In the genomic region with DNA sequence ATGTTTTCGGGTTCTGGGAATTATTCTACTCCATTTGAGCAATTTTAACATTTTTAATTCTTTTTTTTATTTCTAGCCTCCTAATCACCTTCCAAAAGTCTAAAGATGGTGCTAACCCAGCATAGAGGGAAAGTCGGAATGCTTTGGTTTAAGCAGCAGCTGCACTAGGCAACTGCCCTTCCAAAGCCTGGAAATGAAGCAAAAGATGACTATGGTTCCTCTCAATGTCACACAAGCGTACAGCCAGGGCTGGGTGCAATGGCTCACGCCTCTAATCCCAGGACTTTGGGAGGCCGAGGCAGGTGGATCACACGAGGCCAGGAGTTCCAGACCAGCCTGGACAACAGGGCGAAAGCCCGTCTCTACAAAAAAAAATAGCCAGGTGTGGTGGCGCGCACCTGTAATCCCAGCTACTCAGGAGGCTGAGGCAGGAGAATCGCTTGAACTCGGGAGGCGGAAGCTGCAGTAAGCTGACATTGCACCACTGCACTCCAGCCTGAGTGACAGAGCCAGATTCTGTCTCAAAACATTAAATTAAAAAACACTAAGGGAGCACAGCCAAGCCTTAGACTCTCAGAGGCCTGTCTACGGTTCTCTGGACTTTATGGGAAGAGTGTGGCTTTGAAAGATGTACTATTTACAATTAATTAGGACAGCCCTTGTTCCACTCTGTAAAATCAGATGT, we compare ENCODE assay signal across 16 cellular contexts. TPM values are rescaled to one million over a fixed set of nuclear protein-coding genes. Genes with fewer than 3 reads are reported as not detected.
DNase-seq lines count a peak whose midpoint lies in the region; ATAC-seq and TF ChIP-seq lines count a peak whose summit lies in the region.
"Had no signal": no experiment of that assay in that cellular context is flagged by ENCODE, and none has a peak within 500 bp of the region (broad histone marks: within the 10 kb centered on the region; RNA-seq: fewer than 3 reads in every experiment).

No MANE protein-coding gene starts in this region.

- CTCF ChIA-PET in activated CD8-positive, alpha-beta T cell treated with anti-CD3 and anti-CD28 coated beads, Interleukin-2, amount 10 ng/mL, durations not matched to agents 7 days and 5 days (lab: Charles Lee): interaction anchor here (1.1 to 3.2 kb wide), 3 partner anchors 71 to 200 kb away, joined by 4 to 20 read pairs (median 12); a partner anchor contains a TSS
- CTCF ChIA-PET in activated CD8-positive, alpha-beta T cell treated with anti-CD3 and anti-CD28 coated beads for 36 hours (lab: Charles Lee): interaction anchor here (1.0 to 1.2 kb wide), 3 partner anchors 9 to 126 kb away, joined by 3 to 5 read pairs (median 3); no protein-coding TSS in a partner anchor
- CTCF ChIA-PET in activated B cell treated with CpG ODN at 0.5 μM for 24 hours (lab: Charles Lee): interaction anchor here (0.7 to 1.1 kb wide), 2 partner anchors 71 to 128 kb away, joined by 3 read pairs; no protein-coding TSS in a partner anchor

- no peak for TF ChIP-seq CTCF in activated CD8-positive, alpha-beta T cell treated with anti-CD3 and anti-CD28 coated beads for 36 hours (IDR thresholded peaks at IDR 0.05)
- no peak for TF ChIP-seq CTCF in activated B cell treated with CpG ODN at 0.5 μM for 24 hours (IDR thresholded peaks at IDR 0.05)
- no peak for TF ChIP-seq CTCF in lower lobe of right lung (IDR thresholded peaks at IDR 0.05)
- no peak for TF ChIP-seq CTCF in GM23338 (conservative IDR thresholded peaks at IDR 0.05; ENCODE audit: low read depth in 2 of 2)

- peaks cover 78% of the 10 kb centered on the region for H3K4me1 ChIP-seq in lower lobe of right lung
- H3K4me1 ChIP-seq in stomach smooth muscle (ENCODE audit: control insufficient read depth, insufficient read depth, low read length): peaks cover 85% of the 10 kb centered on the region
- peaks cover 4% of the 10 kb centered on the region; the same call in 1 of the 2 replicates for H3K4me1 ChIP-seq in GM23338 (ENCODE audit: insufficient read depth)
- H3K4me1 ChIP-seq: parathyroid adenoma had no signal

- H3K36me3 Mint-ChIP-seq in activated CD8-positive, alpha-beta T cell treated with anti-CD3 and anti-CD28 coated beads, Interleukin-2, amount 10 ng/mL, durations not matched to agents 7 days and 5 days (ENCODE audit: low read depth): peaks cover 59% of the 10 kb centered on the region
- H3K36me3 Mint-ChIP-seq in activated CD8-positive, alpha-beta T cell treated with anti-CD3 and anti-CD28 coated beads for 36 hours (ENCODE audit: low read depth): no peaks in the 10 kb centered on the region
- peaks cover 52% of the 10 kb centered on the region for H3K36me3 Mint-ChIP-seq in activated B cell treated with CpG ODN at 0.5 μM for 24 hours (ENCODE audit: low read depth)
- H3K36me3 Mint-ChIP-seq in GM23338 (ENCODE audit: low read depth): no peaks in the 10 kb centered on the region

- no peaks in the 10 kb centered on the region for H3K9me3 Mint-ChIP-seq in activated CD8-positive, alpha-beta T cell treated with anti-CD3 and anti-CD28 coated beads, Interleukin-2, amount 10 ng/mL, durations not matched to agents 7 days and 5 days (ENCODE audit: insufficient read depth)
- H3K9me3 Mint-ChIP-seq in activated CD8-positive, alpha-beta T cell treated with anti-CD3 and anti-CD28 coated beads for 36 hours: no peaks in the 10 kb centered on the region
- H3K9me3 Mint-ChIP-seq in activated B cell treated with CpG ODN at 0.5 μM for 24 hours (no peaks in the 10 kb centered on the region), GM23338 (no peaks in the 10 kb centered on the region)
- H3K9me3 Mint-ChIP-seq: activated naive CD8-positive, alpha-beta T cell treated with anti-CD3 and anti-CD28 coated beads, Interleukin-2, amount 10 ng/mL, durations not matched to agents 7 days and 5 days had no signal

- no peaks in the 10 kb centered on the region for H3F3A ChIP-seq in GM23338 (replicated peaks; ENCODE audit: low read depth)

- 0 out of 2 replicates have a peak, but pooled peaks cover 7% of the 10 kb centered on the region for H3K79me2 ChIP-seq in GM23338 (replicated peaks; ENCODE audit: insufficient read depth)
- H3K79me2 ChIP-seq: parathyroid adenoma had no signal

- H3K27me3 Mint-ChIP-seq in activated CD8-positive, alpha-beta T cell treated with anti-CD3 and anti-CD28 coated beads, Interleukin-2, amount 10 ng/mL, durations not matched to agents 7 days and 5 days (ENCODE audit: low read depth): no peaks in the 10 kb centered on the region
- H3K27me3 Mint-ChIP-seq in activated CD8-positive, alpha-beta T cell treated with anti-CD3 and anti-CD28 coated beads for 36 hours: no peaks in the 10 kb centered on the region
- H3K27me3 Mint-ChIP-seq in activated B cell treated with CpG ODN at 0.5 μM for 24 hours (no peaks in the 10 kb centered on the region), GM23338 (ENCODE audit: insufficient read depth, low read depth, poor library complexity) (no peaks in the 10 kb centered on the region)
- H3K27me3 Mint-ChIP-seq: activated naive CD8-positive, alpha-beta T cell treated with anti-CD3 and anti-CD28 coated beads, Interleukin-2, amount 10 ng/mL, durations not matched to agents 7 days and 5 days had no signal

- no peak overlapping the region for H2AFZ ChIP-seq in GM23338
- H2AFZ ChIP-seq: parathyroid adenoma had no signal

- H3K9me3 ChIP-seq in lower lobe of right lung: no peaks in the 10 kb centered on the region
- no peaks in the 10 kb centered on the region for H3K9me3 ChIP-seq in stomach smooth muscle (ENCODE audit: control insufficient read depth in 2 of 2, low read length in 2 of 2)
- H3K9me3 ChIP-seq: Caco-2, gastrocnemius medialis had no signal

- peaks cover 97% of the 10 kb centered on the region for H3K4me1 Mint-ChIP-seq in activated CD8-positive, alpha-beta T cell treated with anti-CD3 and anti-CD28 coated beads, Interleukin-2, amount 10 ng/mL, durations not matched to agents 7 days and 5 days (ENCODE audit: low read depth)
- H3K4me1 Mint-ChIP-seq in activated CD8-positive, alpha-beta T cell treated with anti-CD3 and anti-CD28 coated beads for 36 hours (ENCODE audit: low read depth): peaks cover 64% of the 10 kb centered on the region
- H3K4me1 Mint-ChIP-seq in activated B cell treated with CpG ODN at 0.5 μM for 24 hours (peaks cover 94% of the 10 kb centered on the region), GM23338 (peaks cover 15% of the 10 kb centered on the region)

- H3K9me2 ChIP-seq in GM23338 (ENCODE audit: insufficient read depth): no peaks in the 10 kb centered on the region

- POLR2A ChIA-PET in activated CD8-positive, alpha-beta T cell treated with anti-CD3 and anti-CD28 coated beads, Interleukin-2, amount 10 ng/mL, durations not matched to agents 7 days and 5 days (lab: Charles Lee): interaction anchor here (0.6 kb wide), 1 partner anchor 43 kb away, joined by 3 read pairs; no protein-coding TSS in a partner anchor
- POLR2A ChIA-PET in activated CD8-positive, alpha-beta T cell treated with anti-CD3 and anti-CD28 coated beads for 36 hours (lab: Charles Lee): no interaction called here
- POLR2A ChIA-PET in activated B cell treated with CpG ODN at 0.5 μM for 24 hours (lab: Charles Lee): interaction anchor here (1.0 to 3.8 kb wide), 9 partner anchors 15 to 110 kb away, joined by 3 to 25 read pairs (median 11); a partner anchor contains a TSS

- peak overlapping the region; percentile 82 for H3K27ac Mint-ChIP-seq in activated CD8-positive, alpha-beta T cell treated with anti-CD3 and anti-CD28 coated beads, Interleukin-2, amount 10 ng/mL, durations not matched to agents 7 days and 5 days
- H3K27ac Mint-ChIP-seq in activated CD8-positive, alpha-beta T cell treated with anti-CD3 and anti-CD28 coated beads for 36 hours: no peak overlapping the region
- H3K27ac Mint-ChIP-seq in activated B cell treated with CpG ODN at 0.5 μM for 24 hours (peak overlapping the region; percentile 92), GM23338 (no peak overlapping the region)

- H3K9ac ChIP-seq in stomach smooth muscle (ENCODE audit: low read length in 2 of 2): peak overlapping the region in 1 of 2 donors; percentile 52
- H3K9ac ChIP-seq: parathyroid adenoma had no signal

- no peak overlapping the region for H3K4me3 ChIP-seq in lower lobe of right lung
- H3K4me3 ChIP-seq in stomach smooth muscle (ENCODE audit: low read length in 2 of 2): no peak overlapping the region
- H3K4me3 ChIP-seq in GM23338: no peak overlapping the region
- H3K4me3 ChIP-seq: gastrocnemius medialis had no signal

- H3K27ac ChIP-seq in lower lobe of right lung: peak overlapping the region; percentile 66
- H3K27ac ChIP-seq in stomach smooth muscle (ENCODE audit: low read length): peak overlapping the region; percentile 84
- no peak overlapping the region for H3K27ac ChIP-seq in GM23338 (ENCODE audit: low read depth)
- H3K27ac ChIP-seq: parathyroid adenoma had no signal

- intact Hi-C loops in activated CD8-positive, alpha-beta T cell treated with anti-CD3 and anti-CD28 coated beads for 36 hours (cut with micrococcal nuclease): no loop called here
- intact Hi-C loops in activated B cell treated with CpG ODN at 0.5 μM for 24 hours (cut with micrococcal nuclease): loop anchor here (5.0 kb wide), 2 partner anchors 110 to 175 kb away; no protein-coding TSS in a partner anchor
- intact Hi-C loops in lower lobe of right lung (cut with DNase I): no loop called here

- H4K20me1 ChIP-seq in GM23338 (replicated peaks; ENCODE audit: insufficient read depth): peaks cover 3% of the 10 kb centered on the region; the same call in 1 of the 2 replicates

- no peak for DNase-seq in activated CD8-positive, alpha-beta T cell treated with anti-CD3 and anti-CD28 coated beads, Interleukin-2, amount 10 ng/mL, durations not matched to agents 7 days and 5 days
- no peak for DNase-seq in activated CD8-positive, alpha-beta T cell treated with anti-CD3 and anti-CD28 coated beads for 36 hours
- DNase-seq in activated B cell treated with CpG ODN at 0.5 μM for 24 hours: no peak
- no peak for DNase-seq in lower lobe of right lung
- no peak for DNase-seq in GM23338 (ENCODE audit: low spot score)
- no peak for DNase-seq in medulla oblongata (ENCODE audit: extremely low spot score)
- DNase-seq in NCI-H524 (lab: John Stamatoyannopoulos, UW): no peak
- DNase-seq: activated naive CD8-positive, alpha-beta T cell treated with anti-CD3 and anti-CD28 coated beads, Interleukin-2, amount 10 ng/mL, durations not matched to agents 7 days and 5 days; Caco-2; caudate nucleus; gastrocnemius medialis; GF-D8; NCI-H2081 treated with DMSO at 0.1 percent for 48 hours; NCI-H774 had no signal

- no peaks in the 10 kb centered on the region for H3K27me3 ChIP-seq in lower lobe of right lung (ENCODE audit: low read depth)
- H3K27me3 ChIP-seq in stomach smooth muscle (ENCODE audit: control insufficient read depth in 1 of 2, insufficient read depth in 2 of 2, low read length in 2 of 2): no peaks in the 10 kb centered on the region
- no peaks in the 10 kb centered on the region for H3K27me3 ChIP-seq in GM23338 (ENCODE audit: insufficient read depth)
- H3K27me3 ChIP-seq: gastrocnemius medialis had no signal

- H3K4me2 ChIP-seq in GM23338: no peak overlapping the region

- ATAC-seq in activated CD8-positive, alpha-beta T cell treated with anti-CD3 and anti-CD28 coated beads, Interleukin-2, amount 10 ng/mL, durations not matched to agents 7 days and 5 days: no peak
- no peak for ATAC-seq in activated CD8-positive, alpha-beta T cell treated with anti-CD3 and anti-CD28 coated beads for 36 hours
- ATAC-seq in activated B cell treated with CpG ODN at 0.5 μM for 24 hours (ENCODE audit: low read depth) (no peak), lower lobe of right lung (no peak), GM23338 (no peak)
- ATAC-seq: gastrocnemius medialis had no signal

- no peaks in the 10 kb centered on the region for H3K36me3 ChIP-seq in lower lobe of right lung
- H3K36me3 ChIP-seq in stomach smooth muscle (ENCODE audit: control insufficient read depth in 2 of 2, insufficient read depth in 2 of 2, low read length in 2 of 2): peaks cover 4 to 7% of the 10 kb centered on the region in 2 donors
- H3K36me3 ChIP-seq in GM23338 (ENCODE audit: insufficient read depth): no peaks in the 10 kb centered on the region
- H3K36me3 ChIP-seq: gastrocnemius medialis had no signal

- no peak overlapping the region for H3K4me3 Mint-ChIP-seq in activated CD8-positive, alpha-beta T cell treated with anti-CD3 and anti-CD28 coated beads, Interleukin-2, amount 10 ng/mL, durations not matched to agents 7 days and 5 days
- H3K4me3 Mint-ChIP-seq in activated CD8-positive, alpha-beta T cell treated with anti-CD3 and anti-CD28 coated beads for 36 hours: no peak overlapping the region
- H3K4me3 Mint-ChIP-seq in activated B cell treated with CpG ODN at 0.5 μM for 24 hours: no peak overlapping the region
- no peak overlapping the region for H3K4me3 Mint-ChIP-seq in GM23338

RNA-seq across cellular contexts. Expression of a gene that starts 33.2 kb away (rescaled TPM):
- 10 to 100 TPM; 77.7 to 80.6 TPM for total RNA-seq in activated CD8-positive, alpha-beta T cell treated with anti-CD3 and anti-CD28 coated beads, Interleukin-2, amount 10 ng/mL, durations not matched to agents 7 days and 5 days
- 10 to 100 TPM; 12.3 to 12.9 TPM for total RNA-seq in activated CD8-positive, alpha-beta T cell treated with anti-CD3 and anti-CD28 coated beads for 36 hours
- total RNA-seq in activated B cell treated with CpG ODN at 0.5 μM for 24 hours: 115 and 136 TPM in 2 replicates
- total RNA-seq in lower lobe of right lung: 12.0 TPM
- 13.2 and 13.3 TPM in 2 replicates for total RNA-seq in GM23338 (2014; rRNA removed; shearing (Covaris generic))
- polyA plus RNA-seq in GM23338 (2016; fragmentation: Nextera tagmentation; extraction: Ambion mirVana): 9.1 and 10.0 TPM in 2 replicates

Comparison
In these comparisons a context has a peak if more than half of its experiments do, and no peak if none do; other contexts are left out.
1. H3K27ac Mint-ChIP-seq: peak in activated CD8-positive, alpha-beta T cell treated with anti-CD3 and anti-CD28 coated beads, Interleukin-2, amount 10 ng/mL, durations not matched to agents 7 days and 5 days (single experiment) and activated B cell treated with CpG ODN at 0.5 μM for 24 hours (single experiment); none in activated CD8-positive, alpha-beta T cell treated with anti-CD3 and anti-CD28 coated beads for 36 hours (single experiment) and GM23338 (single experiment).